ENCODE assay signal across 10 cellular contexts in the genomic region with DNA sequence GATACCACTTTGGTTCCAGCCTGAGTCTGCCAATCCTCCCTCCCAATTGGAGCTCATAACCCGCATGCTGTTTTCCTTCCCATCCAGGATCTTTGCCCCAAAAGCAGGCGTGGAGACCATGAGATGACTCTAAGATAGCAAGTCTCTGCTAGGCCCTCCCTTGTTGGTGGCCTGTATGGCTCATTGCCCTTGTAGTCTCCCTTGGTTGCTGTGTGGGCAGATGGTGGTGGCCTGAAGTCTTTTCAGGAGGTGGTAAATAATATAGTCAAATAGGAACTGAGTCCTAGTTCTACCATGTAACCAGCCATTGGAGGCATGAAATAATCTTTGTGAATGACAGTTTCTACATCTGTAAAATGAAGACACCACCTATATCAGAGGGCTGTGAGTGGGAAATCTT. TPM values are rescaled to one million over a fixed set of nuclear protein-coding genes. Genes with fewer than 3 reads are reported as not detected.
DNase-seq lines count a peak whose midpoint lies in the region; ATAC-seq and TF ChIP-seq lines count a peak whose summit lies in the region.
"Had no signal": no experiment of that assay in that cellular context is flagged by ENCODE, and none has a peak within 500 bp of the region (broad histone marks: within the 10 kb centered on the region; RNA-seq: fewer than 3 reads in every experiment).

No MANE protein-coding gene starts in this region.

- no peaks in the 10 kb centered on the region for H3K27me3 Mint-ChIP-seq in activated CD8-positive, alpha-beta memory T cell treated with anti-CD3 and anti-CD28 coated beads, Interleukin-2, amount 10 ng/mL, durations not matched to agents 7 days and 5 days
- no peaks in the 10 kb centered on the region for H3K27me3 Mint-ChIP-seq in activated CD8-positive, alpha-beta T cell treated with anti-CD3 and anti-CD28 coated beads for 36 hours

- H3K27ac Mint-ChIP-seq in activated CD8-positive, alpha-beta memory T cell treated with anti-CD3 and anti-CD28 coated beads, Interleukin-2, amount 10 ng/mL, durations not matched to agents 7 days and 5 days: no peak overlapping the region
- peak overlapping the region; percentile 57 for H3K27ac Mint-ChIP-seq in activated CD8-positive, alpha-beta T cell treated with anti-CD3 and anti-CD28 coated beads for 36 hours

- H3K27me3 ChIP-seq in iPS-20b (ENCODE audit: insufficient read depth, low read length) (no peaks in the 10 kb centered on the region), stomach smooth muscle (ENCODE audit: control insufficient read depth in 1 of 2, insufficient read depth in 2 of 2, low read length in 2 of 2) (no peaks in the 10 kb centered on the region)

- in situ Hi-C loops in GM13977 (cut with MboI; ENCODE audit: low pct_unique_long_range_greater_than_20kb, low sequenced_read_pairs, unreplicated experiment): no loop called here

- CTCF ChIA-PET in activated CD8-positive, alpha-beta memory T cell treated with anti-CD3 and anti-CD28 coated beads, Interleukin-2, amount 10 ng/mL, durations not matched to agents 7 days and 5 days (lab: Charles Lee): interaction anchor here (0.7 to 1.3 kb wide), 4 partner anchors 15 to 604 kb away, joined by 3 to 5 read pairs (median 3); partner anchors contain the start of gene UBL4A
- CTCF ChIA-PET in activated CD8-positive, alpha-beta T cell treated with anti-CD3 and anti-CD28 coated beads for 36 hours (lab: Charles Lee): no interaction called here

- peak overlapping the region; percentile 74 for H3K4me3 Mint-ChIP-seq in activated CD8-positive, alpha-beta memory T cell treated with anti-CD3 and anti-CD28 coated beads, Interleukin-2, amount 10 ng/mL, durations not matched to agents 7 days and 5 days
- H3K4me3 Mint-ChIP-seq in activated CD8-positive, alpha-beta T cell treated with anti-CD3 and anti-CD28 coated beads for 36 hours: peak overlapping the region; percentile 75

- H3K9me3 Mint-ChIP-seq in activated CD8-positive, alpha-beta memory T cell treated with anti-CD3 and anti-CD28 coated beads, Interleukin-2, amount 10 ng/mL, durations not matched to agents 7 days and 5 days (ENCODE audit: low read depth): no peaks in the 10 kb centered on the region
- H3K9me3 Mint-ChIP-seq in activated CD8-positive, alpha-beta T cell treated with anti-CD3 and anti-CD28 coated beads for 36 hours: no peaks in the 10 kb centered on the region

- H3K4me1 Mint-ChIP-seq in activated CD8-positive, alpha-beta memory T cell treated with anti-CD3 and anti-CD28 coated beads, Interleukin-2, amount 10 ng/mL, durations not matched to agents 7 days and 5 days: peaks cover 25% of the 10 kb centered on the region
- H3K4me1 Mint-ChIP-seq in activated CD8-positive, alpha-beta T cell treated with anti-CD3 and anti-CD28 coated beads for 36 hours (ENCODE audit: low read depth): peaks cover 19% of the 10 kb centered on the region

- ATAC-seq in activated CD8-positive, alpha-beta memory T cell treated with anti-CD3 and anti-CD28 coated beads, Interleukin-2, amount 10 ng/mL, durations not matched to agents 7 days and 5 days: no peak
- no peak for ATAC-seq in activated CD8-positive, alpha-beta T cell treated with anti-CD3 and anti-CD28 coated beads for 36 hours

- DNase-seq in activated CD8-positive, alpha-beta memory T cell treated with anti-CD3 and anti-CD28 coated beads, Interleukin-2, amount 10 ng/mL, durations not matched to agents 7 days and 5 days: no peak
- DNase-seq in activated CD8-positive, alpha-beta memory T cell treated with anti-CD3 and anti-CD28 coated beads, Interleukin-2, amount 50 U/mL, for 4 hours: no peak
- peak; percentile 31 for DNase-seq in activated CD8-positive, alpha-beta T cell treated with anti-CD3 and anti-CD28 coated beads for 36 hours
- DNase-seq in LoVo (ENCODE audit: low spot score) (no peak), cerebellar cortex (ENCODE audit: low spot score) (no peak), GM13977 (ENCODE audit: low spot score) (no peak)
- DNase-seq: midbrain, SIG-M5 had no signal

- no peaks in the 10 kb centered on the region for H3K36me3 Mint-ChIP-seq in activated CD8-positive, alpha-beta memory T cell treated with anti-CD3 and anti-CD28 coated beads, Interleukin-2, amount 10 ng/mL, durations not matched to agents 7 days and 5 days
- H3K36me3 Mint-ChIP-seq in activated CD8-positive, alpha-beta T cell treated with anti-CD3 and anti-CD28 coated beads for 36 hours (ENCODE audit: low read depth): peaks cover 4% of the 10 kb centered on the region

- H3K4me1 ChIP-seq in iPS-20b (ENCODE audit: insufficient read depth, low read length) (no peaks in the 10 kb centered on the region), stomach smooth muscle (ENCODE audit: control insufficient read depth, insufficient read depth, low read length) (peaks cover 7% of the 10 kb centered on the region)

- intact Hi-C loops in activated CD8-positive, alpha-beta T cell treated with anti-CD3 and anti-CD28 coated beads for 36 hours (cut with micrococcal nuclease): no loop called here

- no peak for TF ChIP-seq CTCF in activated CD8-positive, alpha-beta T cell treated with anti-CD3 and anti-CD28 coated beads for 36 hours (IDR thresholded peaks at IDR 0.05)
- no peak for TF ChIP-seq CTCF in GM13977 (IDR thresholded peaks at IDR 0.05; ENCODE audit: extremely low read depth, insufficient read depth, missing control alignments)

- no peak overlapping the region for H3K9ac ChIP-seq in iPS-20b (ENCODE audit: low read depth, low read length)
- peak overlapping the region in 1 of 2 donors; percentile 1 for H3K9ac ChIP-seq in stomach smooth muscle (ENCODE audit: low read length in 2 of 2)

- H3K4me3 ChIP-seq in iPS-20b (ENCODE audit: low read length): peak overlapping the region; percentile 71; the same call in 1 of the 2 replicates
- peak overlapping the region; percentile 71 to 76 for H3K4me3 ChIP-seq in stomach smooth muscle (ENCODE audit: low read length in 2 of 2)

- POLR2A ChIA-PET in activated CD8-positive, alpha-beta T cell treated with anti-CD3 and anti-CD28 coated beads for 36 hours (lab: Charles Lee): interaction anchor here (0.7 to 2.2 kb wide), 4 partner anchors 29 to 60 kb away, joined by 3 to 11 read pairs (median 4); partner anchors contain the start of genes RPL10 and SLC10A3

- H3K9me3 ChIP-seq in iPS-20b (ENCODE audit: insufficient read depth, low read depth, low read length) (no peaks in the 10 kb centered on the region), stomach smooth muscle (ENCODE audit: control insufficient read depth in 2 of 2, low read length in 2 of 2) (no peaks in the 10 kb centered on the region)

- H3K36me3 ChIP-seq in iPS-20b (ENCODE audit: insufficient read depth, low read depth, low read length): peaks cover 8% of the 10 kb centered on the region; the same call in 1 of the 2 replicates
- peaks cover 0 to 9% of the 10 kb centered on the region in 2 donors for H3K36me3 ChIP-seq in stomach smooth muscle (ENCODE audit: control insufficient read depth in 2 of 2, insufficient read depth in 2 of 2, low read length in 2 of 2)

- H3K27ac ChIP-seq in iPS-20b (ENCODE audit: low read length) (no peak overlapping the region), stomach smooth muscle (ENCODE audit: low read length) (no peak overlapping the region)

RNA-seq across cellular contexts. Expression of gene ATP6AP1, which starts 1.2 kb away (rescaled TPM):
- 10 to 100 TPM; 42.0 to 48.4 TPM for total RNA-seq in activated CD8-positive, alpha-beta memory T cell treated with anti-CD3 and anti-CD28 coated beads, Interleukin-2, amount 10 ng/mL, durations not matched to agents 7 days and 5 days
- total RNA-seq in activated CD8-positive, alpha-beta T cell treated with anti-CD3 and anti-CD28 coated beads for 36 hours: 10 to 100 TPM; 21.3 to 22.5 TPM

RNA-seq across cellular contexts. Expression of gene GDI1, which starts 7.2 kb away (rescaled TPM):
- total RNA-seq in activated CD8-positive, alpha-beta memory T cell treated with anti-CD3 and anti-CD28 coated beads, Interleukin-2, amount 10 ng/mL, durations not matched to agents 7 days and 5 days: 100 to 1,000 TPM in 1 of 2 experiments, 10 to 100 TPM in 1; 99.0 to 117 TPM
- total RNA-seq in activated CD8-positive, alpha-beta T cell treated with anti-CD3 and anti-CD28 coated beads for 36 hours: 10 to 100 TPM; 76.5 TPM

RNA-seq across cellular contexts. Expression of gene FAM50A, which starts 14.2 kb away (rescaled TPM):
- 10 to 100 TPM; 66.2 to 70.5 TPM for total RNA-seq in activated CD8-positive, alpha-beta memory T cell treated with anti-CD3 and anti-CD28 coated beads, Interleukin-2, amount 10 ng/mL, durations not matched to agents 7 days and 5 days
- 10 to 100 TPM; 43.6 to 47.5 TPM for total RNA-seq in activated CD8-positive, alpha-beta T cell treated with anti-CD3 and anti-CD28 coated beads for 36 hours

RNA-seq across cellular contexts. Expression of gene TAFAZZIN, which starts 18.4 kb away (rescaled TPM):
- 10 to 100 TPM; 77.1 to 90.2 TPM for total RNA-seq in activated CD8-positive, alpha-beta memory T cell treated with anti-CD3 and anti-CD28 coated beads, Interleukin-2, amount 10 ng/mL, durations not matched to agents 7 days and 5 days
- total RNA-seq in activated CD8-positive, alpha-beta T cell treated with anti-CD3 and anti-CD28 coated beads for 36 hours: 10 to 100 TPM; 49.8 to 53.4 TPM

RNA-seq across cellular contexts. Expression of gene DNASE1L1, which starts 20.7 kb away (rescaled TPM):
- total RNA-seq in activated CD8-positive, alpha-beta memory T cell treated with anti-CD3 and anti-CD28 coated beads, Interleukin-2, amount 10 ng/mL, durations not matched to agents 7 days and 5 days: 10 to 100 TPM; 18.4 to 19.6 TPM
- 10 to 100 TPM in 1 of 2 experiments, 1 to 10 TPM in 1; 9.4 to 10.3 TPM for total RNA-seq in activated CD8-positive, alpha-beta T cell treated with anti-CD3 and anti-CD28 coated beads for 36 hours
